ENCODE assay signal across 1 cellular context in genomic region chr11:76698321-76699043, GRCh38.
A peak's percentile ranks its signal among the peaks of the same experiment; 100 is the strongest.
TF ChIP-seq lines count a peak whose summit lies in the region.

No MANE protein-coding gene starts in this region.

TF ChIP-seq in K562, 482 proteins besides CTCF, POLR2A, EP300 and RAD21 (continued from another document and continues in another):
- TF ChIP-seq, protein P1, sequence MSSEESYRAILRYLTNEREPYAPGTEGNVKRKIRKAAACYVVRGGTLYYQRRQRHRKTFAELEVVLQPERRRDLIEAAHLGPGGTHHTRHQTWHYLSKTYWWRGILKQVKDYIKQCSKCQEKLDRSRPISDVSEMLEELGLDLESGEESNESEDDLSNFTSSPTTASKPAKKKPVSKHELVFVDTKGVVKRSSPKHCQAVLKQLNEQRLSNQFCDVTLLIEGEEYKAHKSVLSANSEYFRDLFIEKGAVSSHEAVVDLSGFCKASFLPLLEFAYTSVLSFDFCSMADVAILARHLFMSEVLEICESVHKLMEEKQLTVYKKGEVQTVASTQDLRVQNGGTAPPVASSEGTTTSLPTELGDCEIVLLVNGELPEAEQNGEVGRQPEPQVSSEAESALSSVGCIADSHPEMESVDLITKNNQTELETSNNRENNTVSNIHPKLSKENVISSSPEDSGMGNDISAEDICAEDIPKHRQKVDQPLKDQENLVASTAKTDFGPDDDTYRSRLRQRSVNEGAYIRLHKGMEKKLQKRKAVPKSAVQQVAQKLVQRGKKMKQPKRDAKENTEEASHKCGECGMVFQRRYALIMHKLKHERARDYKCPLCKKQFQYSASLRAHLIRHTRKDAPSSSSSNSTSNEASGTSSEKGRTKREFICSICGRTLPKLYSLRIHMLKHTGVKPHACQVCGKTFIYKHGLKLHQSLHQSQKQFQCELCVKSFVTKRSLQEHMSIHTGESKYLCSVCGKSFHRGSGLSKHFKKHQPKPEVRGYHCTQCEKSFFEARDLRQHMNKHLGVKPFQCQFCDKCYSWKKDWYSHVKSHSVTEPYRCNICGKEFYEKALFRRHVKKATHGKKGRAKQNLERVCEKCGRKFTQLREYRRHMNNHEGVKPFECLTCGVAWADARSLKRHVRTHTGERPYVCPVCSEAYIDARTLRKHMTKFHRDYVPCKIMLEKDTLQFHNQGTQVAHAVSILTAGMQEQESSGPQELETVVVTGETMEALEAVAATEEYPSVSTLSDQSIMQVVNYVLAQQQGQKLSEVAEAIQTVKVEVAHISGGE (CRISPR knock-in tag; IDR thresholded peaks at IDR 0.05) = no peak
- TF ChIP-seq ZNF77 (CRISPR knock-in tag; IDR thresholded peaks at IDR 0.05) (no peak), ELF2 (CRISPR knock-in tag; IDR thresholded peaks at IDR 0.05) (no peak), HSF4 (CRISPR knock-in tag; IDR thresholded peaks at IDR 0.05; ENCODE audit: borderline replicate concordance) (0 out of 2 replicates have a peak, but pooled peaks have one; percentile 39), ZFP30 (CRISPR knock-in tag; IDR thresholded peaks at IDR 0.05; ENCODE audit: borderline replicate concordance) (no peak), ZNF311 (CRISPR knock-in tag; IDR thresholded peaks at IDR 0.05) (no peak), ZNF717 (CRISPR knock-in tag; IDR thresholded peaks at IDR 0.05) (no peak), SLC30A9 (CRISPR knock-in tag; IDR thresholded peaks at IDR 0.05) (no peak), TEAD1 (CRISPR knock-in tag; IDR thresholded peaks at IDR 0.05) (peak in 1 of 2 experiments; percentile 42; a peak in 1 of 4 replicates), HEY1 (CRISPR knock-in tag; IDR thresholded peaks at IDR 0.05; ENCODE audit: borderline replicate concordance) (no peak), ZNF274 (IDR thresholded peaks at IDR 0.05; ENCODE audit: borderline replicate concordance, low read depth, low read length) (no peak), CXXC5 (CRISPR knock-in tag; IDR thresholded peaks at IDR 0.05) (peak; percentile 41; the same call in 1 of the 2 replicates), HDAC6 (IDR thresholded peaks at IDR 0.05; ENCODE audit: low read depth, low read length) (no peak), ZKSCAN8 (CRISPR knock-in tag; IDR thresholded peaks at IDR 0.05) (no peak), GATA2 (CRISPR knock-in tag; IDR thresholded peaks at IDR 0.05) (no peak), ZNF24 (IDR thresholded peaks at IDR 0.05) (no peak), ARHGAP35 (IDR thresholded peaks at IDR 0.05; ENCODE audit: partially characterized antibody) (no peak), ZNF232 (CRISPR knock-in tag; IDR thresholded peaks at IDR 0.05) (no peak), THRA (IDR thresholded peaks at IDR 0.05) (no peak), SMARCA4 (IDR thresholded peaks at IDR 0.05) (0 out of 2 replicates have a peak, but pooled peaks have one; percentile 19), ZNF175 (CRISPR knock-in tag; IDR thresholded peaks at IDR 0.05; ENCODE audit: low read depth) (no peak), TAF15 (IDR thresholded peaks at IDR 0.05; ENCODE audit: low read depth, low read length) (no peak), NR4A1 (CRISPR knock-in tag; IDR thresholded peaks at IDR 0.05) (no peak), NR4A1 (tag; IDR thresholded peaks at IDR 0.05) (peak; percentile 6; the same call in 1 of the 2 replicates), MTA1 (IDR thresholded peaks at IDR 0.05; ENCODE audit: borderline replicate concordance) (peak; percentile 61; the same call in 1 of the 2 replicates), NFATC3 (IDR thresholded peaks at IDR 0.05) (no peak), CEBPG (CRISPR knock-in tag; IDR thresholded peaks at IDR 0.05) (no peak; the same call in 1 of the 2 replicates), CEBPG (tag; conservative IDR thresholded peaks at IDR 0.05 in 1 of 2, IDR thresholded peaks at IDR 0.05 in 1 of 2) (0 out of 4 replicates have a peak, but pooled peaks of 1 of the 2 experiments have one; percentile 9), MTA3 (IDR thresholded peaks at IDR 0.05; ENCODE audit: borderline replicate concordance) (no peak)
- TF ChIP-seq, protein P2, sequence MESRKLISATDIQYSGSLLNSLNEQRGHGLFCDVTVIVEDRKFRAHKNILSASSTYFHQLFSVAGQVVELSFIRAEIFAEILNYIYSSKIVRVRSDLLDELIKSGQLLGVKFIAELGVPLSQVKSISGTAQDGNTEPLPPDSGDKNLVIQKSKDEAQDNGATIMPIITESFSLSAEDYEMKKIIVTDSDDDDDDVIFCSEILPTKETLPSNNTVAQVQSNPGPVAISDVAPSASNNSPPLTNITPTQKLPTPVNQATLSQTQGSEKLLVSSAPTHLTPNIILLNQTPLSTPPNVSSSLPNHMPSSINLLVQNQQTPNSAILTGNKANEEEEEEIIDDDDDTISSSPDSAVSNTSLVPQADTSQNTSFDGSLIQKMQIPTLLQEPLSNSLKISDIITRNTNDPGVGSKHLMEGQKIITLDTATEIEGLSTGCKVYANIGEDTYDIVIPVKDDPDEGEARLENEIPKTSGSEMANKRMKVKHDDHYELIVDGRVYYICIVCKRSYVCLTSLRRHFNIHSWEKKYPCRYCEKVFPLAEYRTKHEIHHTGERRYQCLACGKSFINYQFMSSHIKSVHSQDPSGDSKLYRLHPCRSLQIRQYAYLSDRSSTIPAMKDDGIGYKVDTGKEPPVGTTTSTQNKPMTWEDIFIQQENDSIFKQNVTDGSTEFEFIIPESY (CRISPR knock-in tag; IDR thresholded peaks at IDR 0.05) = peak; percentile 98
- TF ChIP-seq, protein P3, sequence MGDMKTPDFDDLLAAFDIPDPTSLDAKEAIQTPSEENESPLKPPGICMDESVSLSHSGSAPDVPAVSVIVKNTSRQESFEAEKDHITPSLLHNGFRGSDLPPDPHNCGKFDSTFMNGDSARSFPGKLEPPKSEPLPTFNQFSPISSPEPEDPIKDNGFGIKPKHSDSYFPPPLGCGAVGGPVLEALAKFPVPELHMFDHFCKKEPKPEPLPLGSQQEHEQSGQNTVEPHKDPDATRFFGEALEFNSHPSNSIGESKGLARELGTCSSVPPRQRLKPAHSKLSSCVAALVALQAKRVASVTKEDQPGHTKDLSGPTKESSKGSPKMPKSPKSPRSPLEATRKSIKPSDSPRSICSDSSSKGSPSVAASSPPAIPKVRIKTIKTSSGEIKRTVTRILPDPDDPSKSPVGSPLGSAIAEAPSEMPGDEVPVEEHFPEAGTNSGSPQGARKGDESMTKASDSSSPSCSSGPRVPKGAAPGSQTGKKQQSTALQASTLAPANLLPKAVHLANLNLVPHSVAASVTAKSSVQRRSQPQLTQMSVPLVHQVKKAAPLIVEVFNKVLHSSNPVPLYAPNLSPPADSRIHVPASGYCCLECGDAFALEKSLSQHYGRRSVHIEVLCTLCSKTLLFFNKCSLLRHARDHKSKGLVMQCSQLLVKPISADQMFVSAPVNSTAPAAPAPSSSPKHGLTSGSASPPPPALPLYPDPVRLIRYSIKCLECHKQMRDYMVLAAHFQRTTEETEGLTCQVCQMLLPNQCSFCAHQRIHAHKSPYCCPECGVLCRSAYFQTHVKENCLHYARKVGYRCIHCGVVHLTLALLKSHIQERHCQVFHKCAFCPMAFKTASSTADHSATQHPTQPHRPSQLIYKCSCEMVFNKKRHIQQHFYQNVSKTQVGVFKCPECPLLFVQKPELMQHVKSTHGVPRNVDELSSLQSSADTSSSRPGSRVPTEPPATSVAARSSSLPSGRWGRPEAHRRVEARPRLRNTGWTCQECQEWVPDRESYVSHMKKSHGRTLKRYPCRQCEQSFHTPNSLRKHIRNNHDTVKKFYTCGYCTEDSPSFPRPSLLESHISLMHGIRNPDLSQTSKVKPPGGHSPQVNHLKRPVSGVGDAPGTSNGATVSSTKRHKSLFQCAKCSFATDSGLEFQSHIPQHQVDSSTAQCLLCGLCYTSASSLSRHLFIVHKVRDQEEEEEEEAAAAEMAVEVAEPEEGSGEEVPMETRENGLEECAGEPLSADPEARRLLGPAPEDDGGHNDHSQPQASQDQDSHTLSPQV (IDR thresholded peaks at IDR 0.05) = peak; percentile 71; the same call in 1 of the 2 replicates
- TF ChIP-seq, protein P4, sequence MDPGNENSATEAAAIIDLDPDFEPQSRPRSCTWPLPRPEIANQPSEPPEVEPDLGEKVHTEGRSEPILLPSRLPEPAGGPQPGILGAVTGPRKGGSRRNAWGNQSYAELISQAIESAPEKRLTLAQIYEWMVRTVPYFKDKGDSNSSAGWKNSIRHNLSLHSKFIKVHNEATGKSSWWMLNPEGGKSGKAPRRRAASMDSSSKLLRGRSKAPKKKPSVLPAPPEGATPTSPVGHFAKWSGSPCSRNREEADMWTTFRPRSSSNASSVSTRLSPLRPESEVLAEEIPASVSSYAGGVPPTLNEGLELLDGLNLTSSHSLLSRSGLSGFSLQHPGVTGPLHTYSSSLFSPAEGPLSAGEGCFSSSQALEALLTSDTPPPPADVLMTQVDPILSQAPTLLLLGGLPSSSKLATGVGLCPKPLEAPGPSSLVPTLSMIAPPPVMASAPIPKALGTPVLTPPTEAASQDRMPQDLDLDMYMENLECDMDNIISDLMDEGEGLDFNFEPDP (CRISPR knock-in tag; IDR thresholded peaks at IDR 0.05) = no peak
- TF ChIP-seq, protein P5, sequence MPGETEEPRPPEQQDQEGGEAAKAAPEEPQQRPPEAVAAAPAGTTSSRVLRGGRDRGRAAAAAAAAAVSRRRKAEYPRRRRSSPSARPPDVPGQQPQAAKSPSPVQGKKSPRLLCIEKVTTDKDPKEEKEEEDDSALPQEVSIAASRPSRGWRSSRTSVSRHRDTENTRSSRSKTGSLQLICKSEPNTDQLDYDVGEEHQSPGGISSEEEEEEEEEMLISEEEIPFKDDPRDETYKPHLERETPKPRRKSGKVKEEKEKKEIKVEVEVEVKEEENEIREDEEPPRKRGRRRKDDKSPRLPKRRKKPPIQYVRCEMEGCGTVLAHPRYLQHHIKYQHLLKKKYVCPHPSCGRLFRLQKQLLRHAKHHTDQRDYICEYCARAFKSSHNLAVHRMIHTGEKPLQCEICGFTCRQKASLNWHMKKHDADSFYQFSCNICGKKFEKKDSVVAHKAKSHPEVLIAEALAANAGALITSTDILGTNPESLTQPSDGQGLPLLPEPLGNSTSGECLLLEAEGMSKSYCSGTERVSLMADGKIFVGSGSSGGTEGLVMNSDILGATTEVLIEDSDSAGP (CRISPR knock-in tag; IDR thresholded peaks at IDR 0.05) = peak; percentile 45; the same call in 1 of the 2 replicates
- TF ChIP-seq, protein P6, sequence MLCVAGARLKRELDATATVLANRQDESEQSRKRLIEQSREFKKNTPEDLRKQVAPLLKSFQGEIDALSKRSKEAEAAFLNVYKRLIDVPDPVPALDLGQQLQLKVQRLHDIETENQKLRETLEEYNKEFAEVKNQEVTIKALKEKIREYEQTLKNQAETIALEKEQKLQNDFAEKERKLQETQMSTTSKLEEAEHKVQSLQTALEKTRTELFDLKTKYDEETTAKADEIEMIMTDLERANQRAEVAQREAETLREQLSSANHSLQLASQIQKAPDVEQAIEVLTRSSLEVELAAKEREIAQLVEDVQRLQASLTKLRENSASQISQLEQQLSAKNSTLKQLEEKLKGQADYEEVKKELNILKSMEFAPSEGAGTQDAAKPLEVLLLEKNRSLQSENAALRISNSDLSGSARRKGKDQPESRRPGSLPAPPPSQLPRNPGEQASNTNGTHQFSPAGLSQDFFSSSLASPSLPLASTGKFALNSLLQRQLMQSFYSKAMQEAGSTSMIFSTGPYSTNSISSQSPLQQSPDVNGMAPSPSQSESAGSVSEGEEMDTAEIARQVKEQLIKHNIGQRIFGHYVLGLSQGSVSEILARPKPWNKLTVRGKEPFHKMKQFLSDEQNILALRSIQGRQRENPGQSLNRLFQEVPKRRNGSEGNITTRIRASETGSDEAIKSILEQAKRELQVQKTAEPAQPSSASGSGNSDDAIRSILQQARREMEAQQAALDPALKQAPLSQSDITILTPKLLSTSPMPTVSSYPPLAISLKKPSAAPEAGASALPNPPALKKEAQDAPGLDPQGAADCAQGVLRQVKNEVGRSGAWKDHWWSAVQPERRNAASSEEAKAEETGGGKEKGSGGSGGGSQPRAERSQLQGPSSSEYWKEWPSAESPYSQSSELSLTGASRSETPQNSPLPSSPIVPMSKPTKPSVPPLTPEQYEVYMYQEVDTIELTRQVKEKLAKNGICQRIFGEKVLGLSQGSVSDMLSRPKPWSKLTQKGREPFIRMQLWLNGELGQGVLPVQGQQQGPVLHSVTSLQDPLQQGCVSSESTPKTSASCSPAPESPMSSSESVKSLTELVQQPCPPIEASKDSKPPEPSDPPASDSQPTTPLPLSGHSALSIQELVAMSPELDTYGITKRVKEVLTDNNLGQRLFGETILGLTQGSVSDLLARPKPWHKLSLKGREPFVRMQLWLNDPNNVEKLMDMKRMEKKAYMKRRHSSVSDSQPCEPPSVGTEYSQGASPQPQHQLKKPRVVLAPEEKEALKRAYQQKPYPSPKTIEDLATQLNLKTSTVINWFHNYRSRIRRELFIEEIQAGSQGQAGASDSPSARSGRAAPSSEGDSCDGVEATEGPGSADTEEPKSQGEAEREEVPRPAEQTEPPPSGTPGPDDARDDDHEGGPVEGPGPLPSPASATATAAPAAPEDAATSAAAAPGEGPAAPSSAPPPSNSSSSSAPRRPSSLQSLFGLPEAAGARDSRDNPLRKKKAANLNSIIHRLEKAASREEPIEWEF (CRISPR knock-in tag; IDR thresholded peaks at IDR 0.05) = no peak
